8 cellular contexts compared by ENCODE assay signal in genomic region chr1:234613992-234614584, GRCh38. TPM values are rescaled to one million over a fixed set of nuclear protein-coding genes. Genes with fewer than 3 reads are reported as not detected.
DNase-seq lines count a peak whose midpoint lies in the region; ATAC-seq and TF ChIP-seq lines count a peak whose summit lies in the region.

No MANE protein-coding gene starts in this region.

- H3K4me3 Mint-ChIP-seq in stimulated activated naive CD8-positive, alpha-beta T cell treated with anti-CD3 and anti-CD28 coated beads, Interleukin-15, amount 100 ng/mL, for 72 hours: peak overlapping the region; percentile 6 to 85
- H3K4me3 Mint-ChIP-seq in MCF 10A (ENCODE audit: unreplicated experiment): peak overlapping the region; percentile 95

- CTCF ChIA-PET in MCF 10A (lab: Yijun Ruan, JAX): interaction anchor here (0.6 to 6.2 kb wide), 17 partner anchors 8 to 468 kb away, joined by 3 to 76 read pairs (median 4); no protein-coding TSS in a partner anchor

- no peaks in the 10 kb centered on the region for H3K9me3 Mint-ChIP-seq in stimulated activated naive CD8-positive, alpha-beta T cell treated with anti-CD3 and anti-CD28 coated beads, Interleukin-15, amount 100 ng/mL, for 72 hours
- no peaks in the 10 kb centered on the region for H3K9me3 Mint-ChIP-seq in MCF 10A (ENCODE audit: unreplicated experiment)

- H3K27me3 ChIP-seq in mucosa of stomach (ENCODE audit: control insufficient read depth, insufficient read depth, low read length) (no peaks in the 10 kb centered on the region), aorta (ENCODE audit: control insufficient read depth in 1 of 2, insufficient read depth in 2 of 2, low read length in 1 of 2) (no peaks in the 10 kb centered on the region)

- H3K9me3 ChIP-seq in mucosa of stomach (ENCODE audit: control insufficient read depth, low read length) (no peaks in the 10 kb centered on the region), aorta (ENCODE audit: control insufficient read depth, low read length) (no peaks in the 10 kb centered on the region)

- peaks cover 40% of the 10 kb centered on the region for H3K4me1 ChIP-seq in mucosa of stomach (ENCODE audit: control insufficient read depth, insufficient read depth, low read length)
- peaks cover 10 to 11% of the 10 kb centered on the region in 2 donors for H3K4me1 ChIP-seq in aorta (ENCODE audit: control insufficient read depth in 1 of 2, insufficient read depth in 2 of 2, low read length in 2 of 2)

- 8% methylated on average over 2 of the region's 2 CpGs for WGBS in aorta, 2 donors

- TF ChIP-seq CTCF in MCF 10A (IDR thresholded peaks at IDR 0.05; ENCODE audit: unreplicated experiment): no peak

- H3K27me3 Mint-ChIP-seq in stimulated activated naive CD8-positive, alpha-beta T cell treated with anti-CD3 and anti-CD28 coated beads, Interleukin-15, amount 100 ng/mL, for 72 hours: no peaks in the 10 kb centered on the region
- H3K27me3 Mint-ChIP-seq in MCF 10A (ENCODE audit: insufficient read depth, unreplicated experiment): no peaks in the 10 kb centered on the region

- H3K4me3 ChIP-seq in mucosa of stomach (ENCODE audit: low read length): no peak overlapping the region
- H3K4me3 ChIP-seq in aorta (ENCODE audit: low read length in 2 of 2): no peak overlapping the region

- H3K27ac ChIP-seq in aorta (ENCODE audit: low read depth in 1 of 2, low read length in 2 of 2): peak overlapping the region; percentile 19 to 78

- intact Hi-C loops in MCF 10A (cut with micrococcal nuclease) (loop anchor here (1.0 to 10.0 kb wide), 4 partner anchors 14 to 891 kb away; partner anchors contain the start of gene B3GALNT2), aorta (cut with DNase I) (loop anchor here (5.0 kb wide), 4 partner anchors 303 to 463 kb away; no protein-coding TSS in a partner anchor)

- BruUV-seq in MCF 10A (replicated peaks; lab: Mats Ljungman, UMichigan): no TSS peak

- H3K36me3 ChIP-seq in mucosa of stomach (ENCODE audit: control insufficient read depth, insufficient read depth, low read length) (no peaks in the 10 kb centered on the region), aorta (ENCODE audit: control insufficient read depth in 1 of 2, insufficient read depth in 2 of 2, low read length in 1 of 2) (no peaks in the 10 kb centered on the region)

- H3K4me1 Mint-ChIP-seq in stimulated activated naive CD8-positive, alpha-beta T cell treated with anti-CD3 and anti-CD28 coated beads, Interleukin-15, amount 100 ng/mL, for 72 hours: peaks cover 52% of the 10 kb centered on the region
- peaks cover 62% of the 10 kb centered on the region for H3K4me1 Mint-ChIP-seq in MCF 10A (ENCODE audit: insufficient read depth, unreplicated experiment)

- H3K36me3 Mint-ChIP-seq in MCF 10A (ENCODE audit: insufficient read depth, unreplicated experiment): peaks cover 19% of the 10 kb centered on the region

- ATAC-seq in stimulated activated naive CD8-positive, alpha-beta T cell treated with anti-CD3 and anti-CD28 coated beads, Interleukin-15, amount 100 ng/mL, for 72 hours: no peak
- ATAC-seq in stimulated activated naive CD8-positive, alpha-beta T cell treated with anti-CD3 and anti-CD28 coated beads, Interleukin-15, Interleukin-2, amounts not matched to agents 100 U/mL and 50 U/mL, for 24 hours: no peak
- ATAC-seq in aorta (ENCODE audit: low FRiP score) (no peak), GM21423 (IDR thresholded peaks at IDR 0.05; ENCODE audit: unreplicated experiment) (no peak), GM21528 (IDR thresholded peaks at IDR 0.05; ENCODE audit: low FRiP score, unreplicated experiment) (no peak)

- H3K9ac ChIP-seq in mucosa of stomach (ENCODE audit: low read length): peak overlapping the region; percentile 63

- peak overlapping the region; percentile 10 to 74 for H3K27ac Mint-ChIP-seq in stimulated activated naive CD8-positive, alpha-beta T cell treated with anti-CD3 and anti-CD28 coated beads, Interleukin-15, amount 100 ng/mL, for 72 hours
- H3K27ac Mint-ChIP-seq in MCF 10A (ENCODE audit: low read depth, unreplicated experiment): peak overlapping the region; percentile 95

- DNase-seq in stimulated activated naive CD8-positive, alpha-beta T cell treated with anti-CD3 and anti-CD28 coated beads, Interleukin-15, amount 100 ng/mL, for 72 hours: no peak
- DNase-seq in stimulated activated naive CD8-positive, alpha-beta T cell treated with anti-CD3 and anti-CD28 coated beads, Interleukin-15, Interleukin-2, amounts not matched to agents 100 U/mL and 50 U/mL, for 24 hours: no peak
- DNase-seq in MCF 10A (ENCODE audit: unreplicated experiment) (no peak), aorta (no peak), HuH-7 (ENCODE audit: low spot score) (no peak)

- POLR2A ChIA-PET in MCF 10A (lab: Yijun Ruan, JAX): interaction anchor here (0.6 to 20.9 kb wide), 28 partner anchors 12 to 889 kb away, joined by 3 to 904 read pairs (median 43); partner anchors contain the start of genes TARBP1 and TOMM20

RNA-seq across cellular contexts. Expression of gene IRF2BP2, which starts 4.1 kb away (rescaled TPM):
- total RNA-seq in MCF 10A (2022): 149 and 217 TPM in 2 replicates
- 100 to 1,000 TPM in 1 of 2 donors, 10 to 100 TPM in 1; 90.6 to 148 TPM for total RNA-seq in aorta
- polyA plus RNA-seq in aorta: 100 to 1,000 TPM in 1 of 2 donors, 10 to 100 TPM in 1; 36.9 to 123 TPM
